Comparison of ENCODE assay signal across 28 cellular contexts in genomic region chr3:16392733-16393132, GRCh38.
DNase-seq lines count a peak whose midpoint lies in the region; ATAC-seq and TF ChIP-seq lines count a peak whose summit lies in the region.
"Had no signal": no experiment of that assay in that cellular context is flagged by ENCODE, and none has a peak within 500 bp of the region (broad histone marks: within the 10 kb centered on the region; RNA-seq: fewer than 3 reads in every experiment).

No MANE protein-coding gene starts in this region.

- intact Hi-C loops in uterus (cut with DNase I; ENCODE audit: low total_unique reads) = no loop called here

- peak overlapping the region; percentile 31 for H3K27ac Mint-ChIP-seq in activated naive CD8-positive, alpha-beta T cell treated with anti-CD3 and anti-CD28 coated beads, Interleukin-2, amount 10 ng/mL, durations not matched to agents 7 days and 5 days
- H3K27ac Mint-ChIP-seq in activated naive CD8-positive, alpha-beta T cell treated with anti-CD3 and anti-CD28 coated beads for 36 hours = no peak overlapping the region
- H3K27ac Mint-ChIP-seq: activated T-cell treated with anti-CD3 and anti-CD28 coated beads, Interleukin-2, amount 50 U/mL, for 24 hours; neural progenitor cell; stimulated activated naive CD8-positive, alpha-beta T cell treated with anti-CD3 and anti-CD28 coated beads, Interleukin-15, amount 100 ng/mL, for 72 hours; T-helper 1 cell treated with Interleukin-12 subunit alpha and Interleukin-12 subunit beta and Interleukin-4 antibody, amounts not matched to agents 30 μg/mL and 1 μg/mL, for 36 hours had no signal

- POLR2A ChIA-PET in activated naive CD8-positive, alpha-beta T cell treated with anti-CD3 and anti-CD28 coated beads, Interleukin-2, amount 10 ng/mL, durations not matched to agents 7 days and 5 days (lab: Charles Lee) = no interaction called here

- H3K4me1 Mint-ChIP-seq in activated naive CD8-positive, alpha-beta T cell treated with anti-CD3 and anti-CD28 coated beads, Interleukin-2, amount 10 ng/mL, durations not matched to agents 7 days and 5 days = peaks cover 17% of the 10 kb centered on the region
- H3K4me1 Mint-ChIP-seq in activated naive CD8-positive, alpha-beta T cell treated with anti-CD3 and anti-CD28 coated beads for 36 hours = peaks cover 40% of the 10 kb centered on the region

- peaks cover 10% of the 10 kb centered on the region for H3K9me3 Mint-ChIP-seq in activated naive CD8-positive, alpha-beta T cell treated with anti-CD3 and anti-CD28 coated beads, Interleukin-2, amount 10 ng/mL, durations not matched to agents 7 days and 5 days
- peaks cover 1% of the 10 kb centered on the region for H3K9me3 Mint-ChIP-seq in activated naive CD8-positive, alpha-beta T cell treated with anti-CD3 and anti-CD28 coated beads for 36 hours
- H3K9me3 Mint-ChIP-seq: activated T-cell treated with anti-CD3 and anti-CD28 coated beads, Interleukin-2, amount 50 U/mL, for 24 hours; neural progenitor cell had no signal

- no peak overlapping the region for H3K4me3 Mint-ChIP-seq in activated naive CD8-positive, alpha-beta T cell treated with anti-CD3 and anti-CD28 coated beads, Interleukin-2, amount 10 ng/mL, durations not matched to agents 7 days and 5 days
- H3K4me3 Mint-ChIP-seq in activated naive CD8-positive, alpha-beta T cell treated with anti-CD3 and anti-CD28 coated beads for 36 hours = no peak overlapping the region
- H3K4me3 Mint-ChIP-seq: activated T-cell treated with anti-CD3 and anti-CD28 coated beads, Interleukin-2, amount 50 U/mL, for 24 hours; neural progenitor cell; stimulated activated naive CD8-positive, alpha-beta T cell treated with anti-CD3 and anti-CD28 coated beads, Interleukin-15, amount 100 ng/mL, for 72 hours; T-helper 1 cell treated with Interleukin-12 subunit alpha and Interleukin-12 subunit beta and Interleukin-4 antibody, amounts not matched to agents 30 μg/mL and 1 μg/mL, for 36 hours had no signal

- no peak for TF ChIP-seq POLR2A in uterus (IDR thresholded peaks at IDR 0.05)

- no peaks in the 10 kb centered on the region for H3K9me3 ChIP-seq in uterus
- H3K9me3 ChIP-seq: Peyer's patch, right lobe of liver, tibial nerve had no signal

- TF ChIP-seq CTCF in cardiac fibroblast (IDR thresholded peaks at IDR 0.05; ENCODE audit: low read depth, low read length) (no peak), uterus (IDR thresholded peaks at IDR 0.05) (no peak)

- peaks cover 5 to 7% of the 10 kb centered on the region in 2 donors for H3K4me1 ChIP-seq in uterus
- H3K4me1 ChIP-seq: neural progenitor cell, Peyer's patch, right lobe of liver had no signal

- no peak for DNase-seq in activated naive CD8-positive, alpha-beta T cell treated with anti-CD3 and anti-CD28 coated beads, Interleukin-2, amount 10 ng/mL, durations not matched to agents 7 days and 5 days
- DNase-seq in activated naive CD8-positive, alpha-beta T cell treated with anti-CD3 and anti-CD28 coated beads for 36 hours = no peak
- DNase-seq in cardiac fibroblast (ENCODE audit: low read depth in 2 of 2) = peak; percentile 22 to 49
- DNase-seq in fibroblast of the conjunctiva (ENCODE audit: low read depth) = peak; percentile 51
- no peak for DNase-seq in uterus
- no peak for DNase-seq in germinal center (ENCODE audit: low spot score)
- DNase-seq in NOMO-1 treated with dmso at 0.1 percent for 144 hours (lab: John Stamatoyannopoulos, UW; ENCODE audit: unreplicated experiment) = no peak
- DNase-seq: activated CD4-positive, CD25-positive, alpha-beta regulatory T cell treated with anti-CD3 and anti-CD28 coated beads, Interleukin-2, amount 50 U/mL, for 72 hours; activated CD8-positive, alpha-beta memory T cell treated with anti-CD3 and anti-CD28 coated beads for 24 hours; activated naive CD4-positive, alpha-beta T cell; activated T-cell treated with anti-CD3 and anti-CD28 coated beads, Interleukin-2, amount 50 U/mL, for 24 hours; amygdala; COR-L47; DND-41; H7; KG1; kidney; NCI-H1436 treated with DMSO at 0.1 percent for 48 hours; NCI-H524 treated with DMSO at 0.1 percent for 48 hours; Peyer's patch; right lobe of liver; stimulated activated naive CD8-positive, alpha-beta T cell treated with anti-CD3 and anti-CD28 coated beads, Interleukin-15, amount 100 ng/mL, for 72 hours had no signal

- no peaks in the 10 kb centered on the region for H3K36me3 ChIP-seq in uterus
- H3K36me3 ChIP-seq: neural progenitor cell, Peyer's patch, right lobe of liver had no signal

- peak overlapping the region; percentile 56 to 85 for H3K27ac ChIP-seq in uterus
- H3K27ac ChIP-seq: BLaER1 treated with 17β-estradiol and CSF1 and Interleukin-3, amounts not matched to agents 10 nM and 100 nM; neural progenitor cell; Peyer's patch; right lobe of liver had no signal

- H3K4me3 ChIP-seq in cardiac fibroblast (replicated peaks in 1 of 2; ENCODE audit: low read depth in 2 of 2, low read length in 2 of 2) (no peak overlapping the region), uterus (no peak overlapping the region)
- H3K4me3 ChIP-seq: BLaER1 treated with 17β-estradiol and CSF1 and Interleukin-3, amounts not matched to agents 10 nM and 100 nM; lung; neural progenitor cell; Peyer's patch; right lobe of liver; tibial nerve had no signal

- ATAC-seq in activated naive CD8-positive, alpha-beta T cell treated with anti-CD3 and anti-CD28 coated beads, Interleukin-2, amount 10 ng/mL, durations not matched to agents 7 days and 5 days (ENCODE audit: low read depth) = no peak
- no peak for ATAC-seq in HG03460 (IDR thresholded peaks at IDR 0.05; ENCODE audit: unreplicated experiment)
- ATAC-seq: right lobe of liver; stimulated activated naive CD8-positive, alpha-beta T cell treated with anti-CD3 and anti-CD28 coated beads, Interleukin-15, amount 100 ng/mL, for 72 hours had no signal

- no peaks in the 10 kb centered on the region for H3K27me3 Mint-ChIP-seq in activated naive CD8-positive, alpha-beta T cell treated with anti-CD3 and anti-CD28 coated beads, Interleukin-2, amount 10 ng/mL, durations not matched to agents 7 days and 5 days
- no peaks in the 10 kb centered on the region for H3K27me3 Mint-ChIP-seq in activated naive CD8-positive, alpha-beta T cell treated with anti-CD3 and anti-CD28 coated beads for 36 hours
- H3K27me3 Mint-ChIP-seq: activated T-cell treated with anti-CD3 and anti-CD28 coated beads, Interleukin-2, amount 50 U/mL, for 24 hours; stimulated activated naive CD8-positive, alpha-beta T cell treated with anti-CD3 and anti-CD28 coated beads, Interleukin-15, amount 100 ng/mL, for 72 hours had no signal

- H3K27me3 ChIP-seq in uterus = no peaks in the 10 kb centered on the region
- H3K27me3 ChIP-seq: BLaER1 treated with 17β-estradiol and CSF1 and Interleukin-3, amounts not matched to agents 10 nM and 100 nM; neural progenitor cell; Peyer's patch; right lobe of liver; tibial nerve had no signal

- H3K36me3 Mint-ChIP-seq in activated naive CD8-positive, alpha-beta T cell treated with anti-CD3 and anti-CD28 coated beads, Interleukin-2, amount 10 ng/mL, durations not matched to agents 7 days and 5 days = peaks cover 68% of the 10 kb centered on the region
- H3K36me3 Mint-ChIP-seq in activated naive CD8-positive, alpha-beta T cell treated with anti-CD3 and anti-CD28 coated beads for 36 hours = peaks cover 63% of the 10 kb centered on the region
- H3K36me3 Mint-ChIP-seq: neural progenitor cell had no signal

Comparison
In these comparisons a context has a peak if more than half of its experiments do, and no peak if none do; other contexts are left out.
1. DNase-seq: peak in cardiac fibroblast (2 of 2) and fibroblast of the conjunctiva (single experiment); none in activated naive CD8-positive, alpha-beta T cell treated with anti-CD3 and anti-CD28 coated beads, Interleukin-2, amount 10 ng/mL, durations not matched to agents 7 days and 5 days (single experiment), activated naive CD8-positive, alpha-beta T cell treated with anti-CD3 and anti-CD28 coated beads for 36 hours (single experiment), uterus (0 of 2), germinal center (single experiment) and NOMO-1 treated with dmso at 0.1 percent for 144 hours (single experiment).